ENCODE assay signal across 31 cellular contexts in genomic region chr22:46675938-46676337, GRCh38. TPM values are rescaled to one million over a fixed set of nuclear protein-coding genes. Genes with fewer than 3 reads are reported as not detected.
DNase-seq lines count a peak whose midpoint lies in the region; ATAC-seq and TF ChIP-seq lines count a peak whose summit lies in the region.
"Had no signal": no experiment of that assay in that cellular context is flagged by ENCODE, and none has a peak within 500 bp of the region (broad histone marks: within the 10 kb centered on the region; RNA-seq: fewer than 3 reads in every experiment).

No MANE protein-coding gene starts in this region.

- peak overlapping the region; percentile 32 for H4K91ac ChIP-seq in mesenchymal stem cell (ENCODE audit: low read length)

- no peak overlapping the region for H4K8ac ChIP-seq in mesenchymal stem cell (ENCODE audit: low read length)

- no peak overlapping the region for H2BK12ac ChIP-seq in mesenchymal stem cell (ENCODE audit: low read length in 2 of 2)

- WGBS in mesenchymal stem cell: 93% methylated on average over 16 of the region's 16 CpGs
- WGBS in thyroid gland, 2 donors: 94 to 97% methylated on average over 7 to 10 of the region's 16 CpGs

- peaks cover 46% of the 10 kb centered on the region for H3K4me1 Mint-ChIP-seq in activated CD4-positive, alpha-beta memory T cell treated with anti-CD3 and anti-CD28 coated beads for 36 hours (ENCODE audit: low read depth)
- peaks cover 27% of the 10 kb centered on the region for H3K4me1 Mint-ChIP-seq in activated CD4-positive, alpha-beta memory T cell treated with anti-CD3 and anti-CD28 coated beads, Interleukin-2, amount 10 ng/mL, durations not matched to agents 7 days and 5 days
- H3K4me1 Mint-ChIP-seq in activated CD8-positive, alpha-beta T cell treated with anti-CD3 and anti-CD28 coated beads, Interleukin-2, amount 10 ng/mL, durations not matched to agents 7 days and 5 days (ENCODE audit: low read depth): peaks cover 35% of the 10 kb centered on the region
- H3K4me1 Mint-ChIP-seq: neural progenitor cell had no signal

- no peak for ATAC-seq in activated CD8-positive, alpha-beta T cell treated with anti-CD3 and anti-CD28 coated beads, Interleukin-2, amount 10 ng/mL, durations not matched to agents 7 days and 5 days
- ATAC-seq in left lobe of liver (no peak), HG02884 (IDR thresholded peaks at IDR 0.05; ENCODE audit: unreplicated experiment) (no peak)
- ATAC-seq: A549; foreskin keratinocyte; sciatic nerve; stimulated activated memory B cell treated with anti-CD40 and anti-IgM and Interleukin-4, amounts not matched to agents 10 μg/mL and 1 μg/mL and 100 μg/mL, for 72 hours had no signal

- peaks cover 0 to 53% (median 0%) of the 10 kb centered on the region in 11 experiments; a peak in 7 of 22 replicates for H3K27me3 ChIP-seq in BLaER1 treated with 17β-estradiol and CSF1 and Interleukin-3, amounts not matched to agents 10 nM and 100 nM
- H3K27me3 ChIP-seq in mesenchymal stem cell (ENCODE audit: control insufficient read depth in 1 of 2, insufficient read depth in 1 of 2, low read length in 2 of 2) (no peaks in the 10 kb centered on the region), thyroid gland (no peaks in the 10 kb centered on the region)
- H3K27me3 ChIP-seq: ascending aorta, cardiac muscle cell, esophagus muscularis mucosa, foreskin keratinocyte, neural progenitor cell, testis, vagina had no signal

- H3K27me3 Mint-ChIP-seq in activated CD4-positive, alpha-beta memory T cell treated with anti-CD3 and anti-CD28 coated beads for 36 hours: no peaks in the 10 kb centered on the region
- H3K27me3 Mint-ChIP-seq in activated CD4-positive, alpha-beta memory T cell treated with anti-CD3 and anti-CD28 coated beads, Interleukin-2, amount 10 ng/mL, durations not matched to agents 7 days and 5 days: no peaks in the 10 kb centered on the region
- H3K27me3 Mint-ChIP-seq in activated CD8-positive, alpha-beta T cell treated with anti-CD3 and anti-CD28 coated beads, Interleukin-2, amount 10 ng/mL, durations not matched to agents 7 days and 5 days (ENCODE audit: low read depth): no peaks in the 10 kb centered on the region
- H3K27me3 Mint-ChIP-seq: stimulated activated memory B cell treated with anti-CD40 and anti-IgM and Interleukin-4, amounts not matched to agents 10 μg/mL and 1 μg/mL and 100 μg/mL, for 72 hours had no signal

- peak overlapping the region; percentile 88 to 98 (median 95); a peak in 21 of 22 replicates for H3K4me2 ChIP-seq in BLaER1 treated with 17β-estradiol and CSF1 and Interleukin-3, amounts not matched to agents 10 nM and 100 nM
- no peak overlapping the region for H3K4me2 ChIP-seq in mesenchymal stem cell (ENCODE audit: low read length, poor library complexity, severe bottlenecking)
- H3K4me2 ChIP-seq: A549, neural progenitor cell, SK-N-SH had no signal

- no peak overlapping the region for H3K18ac ChIP-seq in mesenchymal stem cell (ENCODE audit: low read depth in 1 of 2, low read length in 2 of 2)

- peak overlapping the region in 2 of 10 experiments; percentile 53 to 61; a peak in 2 of 20 replicates for H3K4me3 ChIP-seq in BLaER1 treated with 17β-estradiol and CSF1 and Interleukin-3, amounts not matched to agents 10 nM and 100 nM
- no peak overlapping the region for H3K4me3 ChIP-seq in mesenchymal stem cell (ENCODE audit: insufficient read depth in 1 of 2, low read depth in 1 of 2, low read length in 2 of 2)
- no peak overlapping the region for H3K4me3 ChIP-seq in thyroid gland (replicated peaks in 1 of 3)
- H3K4me3 ChIP-seq: A549, ascending aorta, cardiac muscle cell, coronary artery, esophagus muscularis mucosa, neural progenitor cell, testis, vagina had no signal

- no peak overlapping the region for H2AK5ac ChIP-seq in mesenchymal stem cell (ENCODE audit: low read length, severe bottlenecking)

- no peak overlapping the region for H3K4ac ChIP-seq in mesenchymal stem cell (ENCODE audit: low read depth in 1 of 2, low read length in 2 of 2)

- peaks cover 5% of the 10 kb centered on the region for H3K79me1 ChIP-seq in mesenchymal stem cell (replicated peaks; ENCODE audit: low read length, poor library complexity, severe bottlenecking)

- peak overlapping the region; percentile 87 for H3K4me3 Mint-ChIP-seq in activated CD4-positive, alpha-beta memory T cell treated with anti-CD3 and anti-CD28 coated beads for 36 hours
- no peak overlapping the region for H3K4me3 Mint-ChIP-seq in activated CD4-positive, alpha-beta memory T cell treated with anti-CD3 and anti-CD28 coated beads, Interleukin-2, amount 10 ng/mL, durations not matched to agents 7 days and 5 days
- H3K4me3 Mint-ChIP-seq in activated CD8-positive, alpha-beta T cell treated with anti-CD3 and anti-CD28 coated beads, Interleukin-2, amount 10 ng/mL, durations not matched to agents 7 days and 5 days: no peak overlapping the region
- H3K4me3 Mint-ChIP-seq: neural progenitor cell had no signal

- H4K20me1 ChIP-seq in BLaER1 treated with 17β-estradiol and CSF1 and Interleukin-3, amounts not matched to agents 10 nM and 100 nM: peaks cover 49 to 94% (median 84%) of the 10 kb centered on the region in 11 experiments; a peak in 20 of 22 replicates

- no peak for TF ChIP-seq CTCF in thyroid gland (IDR thresholded peaks at IDR 0.05)

- intact Hi-C loops in activated CD4-positive, alpha-beta memory T cell treated with anti-CD3 and anti-CD28 coated beads for 36 hours (cut with micrococcal nuclease): no loop called here
- intact Hi-C loops in thyroid gland (cut with DNase I): no loop called here

- no peaks in the 10 kb centered on the region for H3K9me3 Mint-ChIP-seq in activated CD4-positive, alpha-beta memory T cell treated with anti-CD3 and anti-CD28 coated beads for 36 hours
- H3K9me3 Mint-ChIP-seq in activated CD4-positive, alpha-beta memory T cell treated with anti-CD3 and anti-CD28 coated beads, Interleukin-2, amount 10 ng/mL, durations not matched to agents 7 days and 5 days: no peaks in the 10 kb centered on the region
- H3K9me3 Mint-ChIP-seq in activated CD8-positive, alpha-beta T cell treated with anti-CD3 and anti-CD28 coated beads, Interleukin-2, amount 10 ng/mL, durations not matched to agents 7 days and 5 days (ENCODE audit: insufficient read depth): no peaks in the 10 kb centered on the region
- H3K9me3 Mint-ChIP-seq: neural progenitor cell; stimulated activated memory B cell treated with anti-CD40 and anti-IgM and Interleukin-4, amounts not matched to agents 10 μg/mL and 1 μg/mL and 100 μg/mL, for 72 hours had no signal

- CTCF ChIA-PET in activated CD4-positive, alpha-beta memory T cell treated with anti-CD3 and anti-CD28 coated beads for 36 hours (lab: Charles Lee): interaction anchor here (1.1 kb wide), 2 partner anchors 112 to 113 kb away, joined by 3 to 8 read pairs; no protein-coding TSS in a partner anchor
- CTCF ChIA-PET in activated CD4-positive, alpha-beta memory T cell treated with anti-CD3 and anti-CD28 coated beads, Interleukin-2, amount 10 ng/mL, durations not matched to agents 7 days and 5 days (lab: Charles Lee): interaction anchor here (1.2 kb wide), 1 partner anchor 112 kb away, joined by 3 read pairs; no protein-coding TSS in a partner anchor
- CTCF ChIA-PET in activated CD8-positive, alpha-beta T cell treated with anti-CD3 and anti-CD28 coated beads, Interleukin-2, amount 10 ng/mL, durations not matched to agents 7 days and 5 days (lab: Charles Lee): no interaction called here

- 0 out of 22 replicates have a peak, but pooled peaks cover 0 to 3% (median 0%) of the 10 kb centered on the region in 11 experiments for H3K9me3 ChIP-seq in BLaER1 treated with 17β-estradiol and CSF1 and Interleukin-3, amounts not matched to agents 10 nM and 100 nM (replicated peaks in 1 of 11)
- H3K9me3 ChIP-seq in mesenchymal stem cell (ENCODE audit: control insufficient read depth, low read length): no peaks in the 10 kb centered on the region
- no peaks in the 10 kb centered on the region for H3K9me3 ChIP-seq in thyroid gland
- H3K9me3 ChIP-seq: A549, ascending aorta, esophagus muscularis mucosa, SK-N-SH, testis, vagina had no signal

- no peak overlapping the region for H2BK120ac ChIP-seq in mesenchymal stem cell (ENCODE audit: low read depth, low read length)

- POLR2A ChIA-PET in activated CD4-positive, alpha-beta memory T cell treated with anti-CD3 and anti-CD28 coated beads for 36 hours (lab: Charles Lee): interaction anchor here (1.0 kb wide), 1 partner anchor 62 kb away, joined by 3 read pairs; no protein-coding TSS in a partner anchor
- POLR2A ChIA-PET in activated CD4-positive, alpha-beta memory T cell treated with anti-CD3 and anti-CD28 coated beads, Interleukin-2, amount 10 ng/mL, durations not matched to agents 7 days and 5 days (lab: Charles Lee): no interaction called here
- POLR2A ChIA-PET in activated CD8-positive, alpha-beta T cell treated with anti-CD3 and anti-CD28 coated beads, Interleukin-2, amount 10 ng/mL, durations not matched to agents 7 days and 5 days (lab: Charles Lee): no interaction called here

- H3K23ac ChIP-seq in mesenchymal stem cell (ENCODE audit: low read length in 2 of 2): no peak overlapping the region

- peaks cover 13% of the 10 kb centered on the region for H3K36me3 Mint-ChIP-seq in activated CD4-positive, alpha-beta memory T cell treated with anti-CD3 and anti-CD28 coated beads for 36 hours
- H3K36me3 Mint-ChIP-seq in activated CD4-positive, alpha-beta memory T cell treated with anti-CD3 and anti-CD28 coated beads, Interleukin-2, amount 10 ng/mL, durations not matched to agents 7 days and 5 days (ENCODE audit: low read depth): peaks cover 7% of the 10 kb centered on the region
- no peaks in the 10 kb centered on the region for H3K36me3 Mint-ChIP-seq in activated CD8-positive, alpha-beta T cell treated with anti-CD3 and anti-CD28 coated beads, Interleukin-2, amount 10 ng/mL, durations not matched to agents 7 days and 5 days (ENCODE audit: low read depth)
- H3K36me3 Mint-ChIP-seq: neural progenitor cell had no signal

- no peak overlapping the region for H2AFZ ChIP-seq in mesenchymal stem cell (ENCODE audit: low read depth, low read length)
- H2AFZ ChIP-seq: neural progenitor cell had no signal

- H3K36me3 ChIP-seq in BLaER1 treated with 17β-estradiol and CSF1 and Interleukin-3, amounts not matched to agents 10 nM and 100 nM: peaks cover 0 to 46% (median 25%) of the 10 kb centered on the region in 11 experiments; a peak in 20 of 22 replicates
- H3K36me3 ChIP-seq in mesenchymal stem cell (ENCODE audit: control insufficient read depth in 1 of 2, insufficient read depth in 2 of 2, low read depth in 1 of 2, low read length in 2 of 2): peaks cover 18 to 75% of the 10 kb centered on the region in 2 experiments
- H3K36me3 ChIP-seq in thyroid gland: peaks cover 6 to 20% of the 10 kb centered on the region in 2 donors
- H3K36me3 ChIP-seq: cardiac muscle cell, neural progenitor cell had no signal

- peak overlapping the region; percentile 98 for H3K27ac Mint-ChIP-seq in activated CD4-positive, alpha-beta memory T cell treated with anti-CD3 and anti-CD28 coated beads for 36 hours
- no peak overlapping the region for H3K27ac Mint-ChIP-seq in activated CD4-positive, alpha-beta memory T cell treated with anti-CD3 and anti-CD28 coated beads, Interleukin-2, amount 10 ng/mL, durations not matched to agents 7 days and 5 days
- peak overlapping the region; percentile 15 for H3K27ac Mint-ChIP-seq in activated CD8-positive, alpha-beta T cell treated with anti-CD3 and anti-CD28 coated beads, Interleukin-2, amount 10 ng/mL, durations not matched to agents 7 days and 5 days
- H3K27ac Mint-ChIP-seq: neural progenitor cell; stimulated activated memory B cell treated with anti-CD40 and anti-IgM and Interleukin-4, amounts not matched to agents 10 μg/mL and 1 μg/mL and 100 μg/mL, for 72 hours had no signal

- H3K4me1 ChIP-seq in BLaER1 treated with 17β-estradiol and CSF1 and Interleukin-3, amounts not matched to agents 10 nM and 100 nM: peaks cover 63 to 95% (median 93%) of the 10 kb centered on the region in 10 experiments
- H3K4me1 ChIP-seq in mesenchymal stem cell (ENCODE audit: control insufficient read depth, insufficient read depth, low read depth, low read length) (peaks cover 10% of the 10 kb centered on the region), thyroid gland (no peaks in the 10 kb centered on the region)
- H3K4me1 ChIP-seq: A549, foreskin keratinocyte, neural progenitor cell, testis had no signal

- no peak overlapping the region for H2BK15ac ChIP-seq in mesenchymal stem cell (ENCODE audit: low read depth, poor library complexity, severe bottlenecking)

- H2BK5ac ChIP-seq in mesenchymal stem cell (ENCODE audit: low read depth, low read length, poor library complexity, severe bottlenecking): no peak overlapping the region

- peak overlapping the region in 1 of 11 experiments; percentile 78; a peak in 1 of 22 replicates for H3K27ac ChIP-seq in BLaER1 treated with 17β-estradiol and CSF1 and Interleukin-3, amounts not matched to agents 10 nM and 100 nM
- H3K27ac ChIP-seq in mesenchymal stem cell (ENCODE audit: low read length, poor library complexity, severe bottlenecking) (no peak overlapping the region), thyroid gland (no peak overlapping the region)
- H3K27ac ChIP-seq: A549, ascending aorta, cardiac muscle cell, coronary artery, esophagus muscularis mucosa, foreskin keratinocyte, neural progenitor cell, testis, vagina, VCaP had no signal

- peak overlapping the region in 5 of 11 experiments; percentile 9 to 80 (median 74); a peak in 7 of 22 replicates for H3K9ac ChIP-seq in BLaER1 treated with 17β-estradiol and CSF1 and Interleukin-3, amounts not matched to agents 10 nM and 100 nM
- H3K9ac ChIP-seq in mesenchymal stem cell (ENCODE audit: low read length): no peak overlapping the region
- H3K9ac ChIP-seq: neural progenitor cell, SK-N-SH had no signal

- DNase-seq in activated CD4-positive, alpha-beta memory T cell treated with anti-CD3 and anti-CD28 coated beads for 36 hours: no peak
- DNase-seq in activated CD4-positive, alpha-beta memory T cell treated with anti-CD3 and anti-CD28 coated beads, Interleukin-2, amount 10 ng/mL, durations not matched to agents 7 days and 5 days: no peak
- DNase-seq in activated CD8-positive, alpha-beta T cell treated with anti-CD3 and anti-CD28 coated beads, Interleukin-2, amount 10 ng/mL, durations not matched to agents 7 days and 5 days: no peak
- DNase-seq in mesenchymal stem cell (no peak), thyroid gland (no peak), left lobe of liver (ENCODE audit: low spot score) (no peak)
- DNase-seq: activated naive CD4-positive, alpha-beta T cell treated with anti-CD3 and anti-CD28 coated beads, Interleukin-2, amount 50 U/mL, for 16 hours; AML-193; COR-L47; DMS53; foreskin keratinocyte; NCI-H446; NCI-H774; posterior cingulate gyrus; RPMI8226; SK-N-SH; stimulated activated CD4-positive, alpha-beta T cell treated with anti-CD3 and anti-CD28 coated beads, Interleukin-12 subunit alpha, Interleukin-12 subunit beta, amount 100 ng/mL, for 4 hours; stimulated activated CD4-positive, alpha-beta T cell treated with anti-CD3 and anti-CD28 coated beads, Interleukin-4, amount 100 ng/mL, for 1 hour; testis had no signal

- no peak for TF ChIP-seq POLR2A in thyroid gland (IDR thresholded peaks at IDR 0.05)

- H3K14ac ChIP-seq in mesenchymal stem cell (ENCODE audit: low read length in 2 of 2): no peak overlapping the region

RNA-seq across cellular contexts. Expression of gene GRAMD4, which starts 55.8 kb away (rescaled TPM):
- 10 to 100 TPM; 50.4 to 52.0 TPM for total RNA-seq in activated CD4-positive, alpha-beta memory T cell treated with anti-CD3 and anti-CD28 coated beads for 36 hours
- total RNA-seq in activated CD4-positive, alpha-beta memory T cell treated with anti-CD3 and anti-CD28 coated beads, Interleukin-2, amount 10 ng/mL, durations not matched to agents 7 days and 5 days: 10 to 100 TPM; 52.9 to 54.8 TPM
- total RNA-seq in activated CD8-positive, alpha-beta T cell treated with anti-CD3 and anti-CD28 coated beads, Interleukin-2, amount 10 ng/mL, durations not matched to agents 7 days and 5 days: 10 to 100 TPM; 41.2 to 42.1 TPM
- polyA plus RNA-seq in mesenchymal stem cell (2013, experiment 1 of 2): 5.1 TPM
- polyA plus RNA-seq in mesenchymal stem cell (2013, experiment 2 of 2): 5.0 TPM
- total RNA-seq in thyroid gland: 100 to 1,000 TPM in 1 of 4 donors, 10 to 100 TPM in 3; 33.5 to 193 (median 62.1) TPM
- total RNA-seq in left lobe of liver: 42.5 TPM
